1 cellular context compared by ENCODE assay signal in genomic region chr5:1465117-1465516, GRCh38.
TF ChIP-seq lines count a peak whose summit lies in the region.

No MANE protein-coding gene starts in this region.

TF ChIP-seq in K562, 482 proteins besides CTCF, POLR2A, EP300 and RAD21:
- TF ChIP-seq POU5F1 (IDR thresholded peaks at IDR 0.05; ENCODE audit: borderline replicate concordance, low read depth, low read length, partially characterized antibody): no peak
- no peak for TF ChIP-seq ELF4 (CRISPR knock-in tag; IDR thresholded peaks at IDR 0.05)
- TF ChIP-seq ZNF408 (CRISPR knock-in tag; IDR thresholded peaks at IDR 0.05; ENCODE audit: low read depth): no peak
- TF ChIP-seq ZNF511 (CRISPR knock-in tag; IDR thresholded peaks at IDR 0.05): no peak
- TF ChIP-seq ARHGAP35 (IDR thresholded peaks at IDR 0.05; ENCODE audit: partially characterized antibody): no peak
- no peak for TF ChIP-seq CCAR2 (IDR thresholded peaks at IDR 0.05; ENCODE audit: low read depth, low read length)
- no peak for TF ChIP-seq ZNF449 (CRISPR knock-in tag; IDR thresholded peaks at IDR 0.05)
- no peak for TF ChIP-seq SPI1 (IDR thresholded peaks at IDR 0.05; ENCODE audit: borderline replicate concordance, low read depth, low read length)
TF ChIP-seq in K562: peak in this region for 0.
